In the genomic region with DNA sequence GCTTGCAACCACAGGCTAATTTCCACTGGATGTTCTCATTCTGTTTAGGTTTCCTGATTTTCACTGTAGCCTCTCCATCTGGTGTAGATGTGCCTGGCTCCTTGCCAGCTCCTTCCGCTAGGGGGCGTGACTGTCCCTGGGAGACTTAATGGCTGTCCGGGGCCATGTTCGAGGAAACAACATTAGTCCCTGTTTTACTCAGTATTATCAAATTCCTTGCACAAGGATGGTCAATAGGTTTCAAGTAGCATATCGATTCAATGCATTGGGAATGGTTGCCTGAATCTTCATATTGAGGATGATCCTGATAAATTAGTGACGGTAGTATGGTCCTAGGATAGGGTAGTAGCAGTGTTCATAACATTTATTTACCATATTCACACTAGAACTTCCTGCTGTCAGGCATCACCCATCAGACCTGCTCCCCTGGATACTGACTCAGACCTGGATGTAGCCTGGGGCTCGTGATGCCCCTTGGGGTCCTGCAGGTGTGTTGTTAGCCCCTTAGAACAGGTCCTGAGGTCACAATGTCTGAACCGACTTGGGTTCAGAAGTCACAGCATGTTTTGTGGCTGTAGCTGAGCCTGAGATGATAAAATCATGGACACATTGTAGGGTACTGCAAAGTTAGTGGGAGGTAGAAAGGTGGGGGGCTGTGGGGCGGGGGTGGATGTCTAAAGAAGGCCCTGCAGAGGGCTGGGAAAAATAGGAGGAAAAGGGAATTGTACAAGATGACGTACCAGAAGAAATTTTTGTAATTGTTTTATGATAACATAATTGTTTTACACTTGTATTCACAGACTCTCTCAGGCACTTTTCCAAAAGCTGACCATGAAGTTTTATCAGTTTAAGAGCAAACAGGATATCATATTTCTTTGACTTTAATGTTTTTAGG, we compare ENCODE assay signal across 1 cellular context.
TF ChIP-seq lines count a peak whose summit lies in the region.

No MANE protein-coding gene starts in this region.

TF ChIP-seq in HEK293, 187 proteins besides CTCF, POLR2A, EP300 and RAD21 (continued from another document):
- TF ChIP-seq ZNF623 (tag by site-specific recombination; IDR thresholded peaks at IDR 0.05), result no peak
- no peak for TF ChIP-seq ZNF266 (tag by site-specific recombination; IDR thresholded peaks at IDR 0.05; ENCODE audit: low read depth)
- no peak for TF ChIP-seq ZNF302 (tag by site-specific recombination; IDR thresholded peaks at IDR 0.05; ENCODE audit: low read depth)
- no peak for TF ChIP-seq ZNF394 (tag by site-specific recombination; IDR thresholded peaks at IDR 0.05; ENCODE audit: borderline replicate concordance)
- TF ChIP-seq ZNF223 (tag by site-specific recombination; IDR thresholded peaks at IDR 0.05), result no peak
- no peak for TF ChIP-seq ZNF174 (tag by site-specific recombination; IDR thresholded peaks at IDR 0.05)
- TF ChIP-seq ZFP37 (tag by site-specific recombination; IDR thresholded peaks at IDR 0.05), result no peak
- TF ChIP-seq ZNF169 (tag by site-specific recombination; IDR thresholded peaks at IDR 0.05), result no peak
- no peak for TF ChIP-seq ZNF670 (tag by site-specific recombination; IDR thresholded peaks at IDR 0.05; ENCODE audit: low read depth)
- peak; percentile 18; the same call in 1 of the 2 replicates for TF ChIP-seq KLF16 (tag by site-specific recombination; IDR thresholded peaks at IDR 0.05)
- no peak for TF ChIP-seq ZNF426 (tag by site-specific recombination; IDR thresholded peaks at IDR 0.05)
- TF ChIP-seq PRDM10 (tag by site-specific recombination; IDR thresholded peaks at IDR 0.05), result peak; percentile 77
- TF ChIP-seq ZNF248 (tag by site-specific recombination; IDR thresholded peaks at IDR 0.05), result no peak
- TF ChIP-seq, protein P1, sequence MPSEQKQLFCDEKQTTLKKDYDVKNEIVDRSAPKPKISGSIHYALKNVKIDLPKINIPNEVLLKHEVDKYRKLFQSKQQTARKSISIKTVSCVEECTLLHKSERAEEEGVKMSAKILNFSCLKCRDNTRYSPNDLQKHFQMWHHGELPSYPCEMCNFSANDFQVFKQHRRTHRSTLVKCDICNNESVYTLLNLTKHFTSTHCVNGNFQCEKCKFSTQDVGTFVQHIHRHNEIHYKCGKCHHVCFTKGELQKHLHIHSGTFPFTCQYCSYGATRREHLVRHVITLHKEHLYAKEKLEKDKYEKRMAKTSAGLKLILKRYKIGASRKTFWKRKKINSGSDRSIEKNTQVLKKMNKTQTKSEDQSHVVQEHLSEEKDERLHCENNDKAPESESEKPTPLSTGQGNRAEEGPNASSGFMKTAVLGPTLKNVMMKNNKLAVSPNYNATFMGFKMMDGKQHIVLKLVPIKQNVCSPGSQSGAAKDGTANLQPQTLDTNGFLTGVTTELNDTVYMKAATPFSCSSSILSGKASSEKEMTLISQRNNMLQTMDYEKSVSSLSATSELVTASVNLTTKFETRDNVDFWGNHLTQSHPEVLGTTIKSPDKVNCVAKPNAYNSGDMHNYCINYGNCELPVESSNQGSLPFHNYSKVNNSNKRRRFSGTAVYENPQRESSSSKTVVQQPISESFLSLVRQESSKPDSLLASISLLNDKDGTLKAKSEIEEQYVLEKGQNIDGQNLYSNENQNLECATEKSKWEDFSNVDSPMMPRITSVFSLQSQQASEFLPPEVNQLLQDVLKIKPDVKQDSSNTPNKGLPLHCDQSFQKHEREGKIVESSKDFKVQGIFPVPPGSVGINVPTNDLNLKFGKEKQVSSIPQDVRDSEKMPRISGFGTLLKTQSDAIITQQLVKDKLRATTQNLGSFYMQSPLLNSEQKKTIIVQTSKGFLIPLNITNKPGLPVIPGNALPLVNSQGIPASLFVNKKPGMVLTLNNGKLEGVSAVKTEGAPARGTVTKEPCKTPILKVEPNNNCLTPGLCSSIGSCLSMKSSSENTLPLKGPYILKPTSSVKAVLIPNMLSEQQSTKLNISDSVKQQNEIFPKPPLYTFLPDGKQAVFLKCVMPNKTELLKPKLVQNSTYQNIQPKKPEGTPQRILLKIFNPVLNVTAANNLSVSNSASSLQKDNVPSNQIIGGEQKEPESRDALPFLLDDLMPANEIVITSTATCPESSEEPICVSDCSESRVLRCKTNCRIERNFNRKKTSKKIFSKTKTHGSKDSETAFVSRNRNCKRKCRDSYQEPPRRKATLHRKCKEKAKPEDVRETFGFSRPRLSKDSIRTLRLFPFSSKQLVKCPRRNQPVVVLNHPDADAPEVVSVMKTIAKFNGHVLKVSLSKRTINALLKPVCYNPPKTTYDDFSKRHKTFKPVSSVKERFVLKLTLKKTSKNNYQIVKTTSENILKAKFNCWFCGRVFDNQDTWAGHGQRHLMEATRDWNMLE (tag by site-specific recombination; conservative IDR thresholded peaks at IDR 0.05; ENCODE audit: low read depth), result 0 out of 2 replicates have a peak, but pooled peaks have one; percentile 41
- TF ChIP-seq, protein P2, sequence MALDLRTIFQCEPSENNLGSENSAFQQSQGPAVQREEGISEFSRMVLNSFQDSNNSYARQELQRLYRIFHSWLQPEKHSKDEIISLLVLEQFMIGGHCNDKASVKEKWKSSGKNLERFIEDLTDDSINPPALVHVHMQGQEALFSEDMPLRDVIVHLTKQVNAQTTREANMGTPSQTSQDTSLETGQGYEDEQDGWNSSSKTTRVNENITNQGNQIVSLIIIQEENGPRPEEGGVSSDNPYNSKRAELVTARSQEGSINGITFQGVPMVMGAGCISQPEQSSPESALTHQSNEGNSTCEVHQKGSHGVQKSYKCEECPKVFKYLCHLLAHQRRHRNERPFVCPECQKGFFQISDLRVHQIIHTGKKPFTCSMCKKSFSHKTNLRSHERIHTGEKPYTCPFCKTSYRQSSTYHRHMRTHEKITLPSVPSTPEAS (tag by site-specific recombination; IDR thresholded peaks at IDR 0.05), result no peak
